8 cellular contexts compared by ENCODE assay signal in the genomic region with DNA sequence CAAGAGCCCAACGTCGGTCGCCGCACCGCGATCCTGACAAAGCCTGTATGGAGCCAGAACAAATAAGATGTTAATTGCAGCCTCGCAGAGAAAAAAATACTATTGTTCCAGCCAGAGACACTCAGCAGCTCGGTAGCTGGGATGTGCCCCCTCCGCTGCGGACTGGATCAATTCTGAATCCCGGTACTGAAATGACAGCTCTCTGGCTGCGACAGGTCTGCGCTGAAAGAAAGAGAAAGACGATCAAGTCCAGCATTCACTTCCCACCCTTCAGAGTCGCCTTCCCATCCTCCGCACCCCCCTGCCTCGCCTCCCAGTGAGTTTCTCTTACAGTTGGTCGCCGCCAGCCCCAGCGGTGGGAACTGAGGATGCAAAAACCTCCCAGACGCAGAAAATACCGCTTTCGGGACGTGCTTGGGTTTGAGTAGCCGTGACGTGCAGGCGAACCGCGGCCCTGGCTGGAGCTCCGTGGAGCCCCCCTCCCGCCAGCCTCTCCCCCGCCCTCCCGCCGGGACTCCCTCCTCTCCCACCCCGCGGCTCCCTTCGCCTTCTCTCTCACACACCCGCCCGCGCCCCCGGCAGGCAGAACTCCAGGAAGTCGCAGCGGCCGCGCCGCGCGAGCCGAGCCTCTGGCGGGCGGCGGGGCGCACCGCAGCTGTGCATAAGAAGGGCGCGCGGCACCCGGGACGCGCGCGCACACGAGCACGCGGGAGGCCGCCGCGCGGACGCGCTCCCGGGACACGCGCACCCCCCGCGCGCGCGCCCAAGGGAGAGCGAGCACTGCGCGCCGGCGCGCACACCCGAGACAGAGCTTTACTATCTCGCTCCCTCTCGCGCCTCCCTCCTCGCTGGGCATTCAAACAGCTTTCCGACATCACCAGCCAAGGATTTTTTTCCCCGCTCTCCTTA. TPM values are rescaled to one million over a fixed set of nuclear protein-coding genes. Genes with fewer than 3 reads are reported as not detected.
A peak's percentile ranks its signal among the peaks of the same experiment; 100 is the strongest.
DNase-seq lines count a peak whose midpoint lies in the region; ATAC-seq and TF ChIP-seq lines count a peak whose summit lies in the region.

TSS of gene ADGRB3 (plus strand) at position 780 of the 909 bp plus-strand sequence. CDS start 3,394 bp downstream, outside the sequence.

- no peaks in the 10 kb centered on the region for H3K36me3 ChIP-seq in BLaER1
- no peaks in the 10 kb centered on the region for H3K36me3 ChIP-seq in endodermal cell (ENCODE audit: control insufficient read depth, insufficient read depth, low read length)
- H3K36me3 ChIP-seq in lower lobe of right lung = no peaks in the 10 kb centered on the region

- no peaks in the 10 kb centered on the region for H3K36me3 Mint-ChIP-seq in endodermal cell (ENCODE audit: low read depth)
- no peaks in the 10 kb centered on the region for H3K36me3 Mint-ChIP-seq in stimulated activated naive CD8-positive, alpha-beta T cell treated with anti-CD3 and anti-CD28 coated beads, Interleukin-15, Interleukin-2, amounts not matched to agents 100 ng/mL and 50 ng/mL, for 24 hours (ENCODE audit: low read depth)

- TF ChIP-seq CTCF in endodermal cell (conservative IDR thresholded peaks at IDR 0.05) (peak; percentile 46), lower lobe of right lung (IDR thresholded peaks at IDR 0.05) (no peak)

- H3K27me3 Mint-ChIP-seq in endodermal cell (ENCODE audit: insufficient read depth) = peaks cover 80% of the 10 kb centered on the region
- H3K27me3 Mint-ChIP-seq in stimulated activated naive CD8-positive, alpha-beta T cell treated with anti-CD3 and anti-CD28 coated beads, Interleukin-15, Interleukin-2, amounts not matched to agents 100 ng/mL and 50 ng/mL, for 24 hours = peaks cover 65% of the 10 kb centered on the region

- intact Hi-C loops in lower lobe of right lung (cut with DNase I) = no loop called here

- H3K27me3 ChIP-seq in BLaER1 (peaks cover 48% of the 10 kb centered on the region), endodermal cell (ENCODE audit: control insufficient read depth, insufficient read depth, low read length, poor library complexity, severe bottlenecking) (peaks cover 70% of the 10 kb centered on the region), lower lobe of right lung (ENCODE audit: low read depth) (peaks cover 14% of the 10 kb centered on the region)

- H3K27ac Mint-ChIP-seq in endodermal cell = peak within 1 kb of the TSS; percentile 64
- no peak within 1 kb of the TSS for H3K27ac Mint-ChIP-seq in stimulated activated naive CD8-positive, alpha-beta T cell treated with anti-CD3 and anti-CD28 coated beads, Interleukin-15, Interleukin-2, amounts not matched to agents 100 ng/mL and 50 ng/mL, for 24 hours

- 0 to 2% methylated on average over 9 to 92 of the region's 92 CpGs for WGBS in endodermal cell (ENCODE audit: insufficient coverage in 1 of 2, insufficient read length in 1 of 2), 2 experiments

- DNase-seq in NCI-H2227 (lab: John Stamatoyannopoulos, UW; ENCODE audit: unreplicated experiment) = peak; percentile 86
- peak; percentile 2 for DNase-seq in activated CD4-positive, alpha-beta T cell treated with anti-CD3 and anti-CD28 coated beads, Interleukin-2, amount 50 U/mL, for 1 hour
- peak; percentile 88 for DNase-seq in endodermal cell
- peak; percentile 74 for DNase-seq in lower lobe of right lung

- H3K9me3 ChIP-seq in BLaER1 (no peaks in the 10 kb centered on the region), endodermal cell (ENCODE audit: control insufficient read depth, low read length) (no peaks in the 10 kb centered on the region), lower lobe of right lung (no peaks in the 10 kb centered on the region)

- peak within 1 kb of the TSS; percentile 88 for H3K4me2 ChIP-seq in BLaER1

- H3K9ac ChIP-seq in BLaER1 (peak within 1 kb of the TSS; percentile 62), endodermal cell (ENCODE audit: extremely low read depth, low read length, poor library complexity, severe bottlenecking) (peak within 1 kb of the TSS; percentile 61)

- H3K27ac ChIP-seq in BLaER1 = no peak within 1 kb of the TSS
- peak within 1 kb of the TSS; percentile 81 for H3K27ac ChIP-seq in endodermal cell (ENCODE audit: low read depth, low read length)
- H3K27ac ChIP-seq in lower lobe of right lung = peak within 1 kb of the TSS; percentile 69

- H3K4me1 Mint-ChIP-seq in endodermal cell = peaks cover 21% of the 10 kb centered on the region
- peaks cover 20% of the 10 kb centered on the region for H3K4me1 Mint-ChIP-seq in stimulated activated naive CD8-positive, alpha-beta T cell treated with anti-CD3 and anti-CD28 coated beads, Interleukin-15, Interleukin-2, amounts not matched to agents 100 ng/mL and 50 ng/mL, for 24 hours (ENCODE audit: low read depth)

- peaks cover 6% of the 10 kb centered on the region; the same call in 1 of the 2 replicates for H3K4me1 ChIP-seq in BLaER1
- peaks cover 6% of the 10 kb centered on the region for H3K4me1 ChIP-seq in endodermal cell (ENCODE audit: control insufficient read depth, insufficient read depth, low read length)
- peaks cover 5% of the 10 kb centered on the region for H3K4me1 ChIP-seq in lower lobe of right lung

- H3K4me3 ChIP-seq in BLaER1 (peak within 1 kb of the TSS; percentile 72), endodermal cell (ENCODE audit: low read length) (peak within 1 kb of the TSS; percentile 88), lower lobe of right lung (peak within 1 kb of the TSS; percentile 61)

- no peaks in the 10 kb centered on the region for H3K9me3 Mint-ChIP-seq in endodermal cell
- H3K9me3 Mint-ChIP-seq in stimulated activated naive CD8-positive, alpha-beta T cell treated with anti-CD3 and anti-CD28 coated beads, Interleukin-15, Interleukin-2, amounts not matched to agents 100 ng/mL and 50 ng/mL, for 24 hours = no peaks in the 10 kb centered on the region

- H3K4me3 Mint-ChIP-seq in endodermal cell = peak within 1 kb of the TSS; percentile 69
- H3K4me3 Mint-ChIP-seq in stimulated activated naive CD8-positive, alpha-beta T cell treated with anti-CD3 and anti-CD28 coated beads, Interleukin-15, Interleukin-2, amounts not matched to agents 100 ng/mL and 50 ng/mL, for 24 hours = peak within 1 kb of the TSS; percentile 81

- 0 out of 2 replicates have a peak, but pooled peaks cover 5% of the 10 kb centered on the region for H4K20me1 ChIP-seq in BLaER1

- ATAC-seq in GM19025 (IDR thresholded peaks at IDR 0.05; ENCODE audit: low read depth, unreplicated experiment) = peak; percentile 67
- peak; percentile 89 for ATAC-seq in HG03159 (IDR thresholded peaks at IDR 0.05; ENCODE audit: unreplicated experiment)
- ATAC-seq in lower lobe of right lung = peak; percentile 93 to 98

RNA-seq across cellular contexts. Expression of gene ADGRB3, which starts in this region (rescaled TPM):
- total RNA-seq in endodermal cell (1 to 10 TPM in 1 of 2 donors, under 1 TPM in 1; 0.33 to 1.3 TPM), lower lobe of right lung (2.3 TPM)
- polyA plus RNA-seq in endodermal cell (2013, experiment 1 of 2) = 5.0 TPM
- polyA plus RNA-seq in endodermal cell (2013, experiment 2 of 2) = 3.6 TPM

Comparison
In these comparisons a context has a peak if more than half of its experiments do, and no peak if none do; other contexts are left out.
1. DNase-seq: peak in every context shown above with its lines; median percentile 88 in endodermal cell; 86 in NCI-H2227; 74 in lower lobe of right lung; 2 in activated CD4-positive, alpha-beta T cell treated with anti-CD3 and anti-CD28 coated beads, Interleukin-2, amount 50 U/mL, for 1 hour.